Comparison of ENCODE assay signal across 8 cellular contexts in genomic region chr14:75982724-75983358, GRCh38. TPM values are rescaled to one million over a fixed set of nuclear protein-coding genes. Genes with fewer than 3 reads are reported as not detected.
DNase-seq lines count a peak whose midpoint lies in the region; ATAC-seq and TF ChIP-seq lines count a peak whose summit lies in the region.

No MANE protein-coding gene starts in this region.

- H3K9me3 Mint-ChIP-seq in naive thymus-derived CD8-positive, alpha-beta T cell: no peaks in the 10 kb centered on the region

- peak; percentile 10 for ATAC-seq in HG02610 (IDR thresholded peaks at IDR 0.05; ENCODE audit: unreplicated experiment)
- peak; percentile 47 for ATAC-seq in SK-N-SH treated with all-trans-retinoic acid at 6 μM for 48 hours
- ATAC-seq in naive thymus-derived CD8-positive, alpha-beta T cell: peak; percentile 11 to 33

- DNase-seq in DMS53 (lab: John Stamatoyannopoulos, UW): peak; percentile 74
- no peak for DNase-seq in DMS53 treated with DMSO at 0.1 percent for 48 hours (lab: John Stamatoyannopoulos, UW; ENCODE audit: unreplicated experiment)
- DNase-seq in naive thymus-derived CD8-positive, alpha-beta T cell: no peak
- no peak for DNase-seq in stimulated activated CD4-positive, alpha-beta T cell treated with anti-CD3 and anti-CD28 coated beads, Interleukin-4, amount 100 ng/mL, for 4 hours
- no peak for DNase-seq in GM19240 (ENCODE audit: insufficient read length, low spot score)

- H3K4me3 ChIP-seq in esophagus (ENCODE audit: low read depth in 1 of 2, low read length in 2 of 2): peak overlapping the region; percentile 41 to 82

- H3K36me3 Mint-ChIP-seq in naive thymus-derived CD8-positive, alpha-beta T cell: no peaks in the 10 kb centered on the region

- peaks cover 5 to 13% of the 10 kb centered on the region in 2 donors for H3K4me1 ChIP-seq in esophagus (ENCODE audit: control insufficient read depth in 2 of 2, insufficient read depth in 2 of 2, low read length in 1 of 2)

- 8 to 9% methylated on average over 33 to 35 of the region's 35 CpGs for WGBS in esophagus, 2 donors

- H3K27me3 Mint-ChIP-seq in naive thymus-derived CD8-positive, alpha-beta T cell: no peaks in the 10 kb centered on the region

- no peaks in the 10 kb centered on the region for H3K9me3 ChIP-seq in esophagus (ENCODE audit: control insufficient read depth in 2 of 2, insufficient read depth in 1 of 2, low read depth in 1 of 2, low read length in 1 of 2)

- POLR2A ChIA-PET in naive thymus-derived CD8-positive, alpha-beta T cell (lab: Charles Lee): interaction anchor here (0.9 to 1.3 kb wide), 5 partner anchors 76 to 405 kb away, joined by 3 to 6 read pairs (median 4); partner anchors contain the start of genes ERG28 and TTLL5

- H3K27me3 ChIP-seq in esophagus (ENCODE audit: control insufficient read depth in 1 of 2, insufficient read depth in 2 of 2, low read length in 2 of 2): no peaks in the 10 kb centered on the region

- H3K4me1 Mint-ChIP-seq in naive thymus-derived CD8-positive, alpha-beta T cell: peaks cover 26 to 66% (median 56%) of the 10 kb centered on the region in 4 donors

- peak overlapping the region; percentile 82 to 92 for H3K27ac ChIP-seq in esophagus (ENCODE audit: low read depth in 2 of 2, low read length in 1 of 2)

- H3K27ac Mint-ChIP-seq in naive thymus-derived CD8-positive, alpha-beta T cell: peak overlapping the region in 9 of 10 donors; percentile 27 to 97 (median 73)

- H3K4me3 Mint-ChIP-seq in naive thymus-derived CD8-positive, alpha-beta T cell: peak overlapping the region; percentile 67 to 88 (median 78)

- no peaks in the 10 kb centered on the region for H3K36me3 ChIP-seq in esophagus (ENCODE audit: control insufficient read depth in 2 of 2, insufficient read depth in 2 of 2, low read length in 1 of 2)

TF ChIP-seq in SK-N-SH treated with all-trans-retinoic acid at 6 μM for 48 hours, 23 proteins besides CTCF, POLR2A, EP300 and RAD21:
- no peak for TF ChIP-seq ISL1 (CRISPR knock-in tag; IDR thresholded peaks at IDR 0.05)

RNA-seq across cellular contexts. Expression of gene TGFB3, which starts 1.0 kb away (rescaled TPM):
- 1 to 10 TPM; 2.8 to 3.9 TPM for polyA plus RNA-seq in esophagus
- 1 to 10 TPM; 9.1 to 9.6 TPM for total RNA-seq in naive thymus-derived CD8-positive, alpha-beta T cell
- polyA plus RNA-seq in naive thymus-derived CD8-positive, alpha-beta T cell: under 1 TPM in 2 of 3 donors, not detected in 1; 0.30 to 0.68 TPM

RNA-seq across cellular contexts. Expression of gene IFT43, which starts 2.7 kb away (rescaled TPM):
- polyA plus RNA-seq in esophagus: 10 to 100 TPM; 25.2 to 27.7 TPM
- 10 to 100 TPM; 13.6 to 15.6 TPM for total RNA-seq in naive thymus-derived CD8-positive, alpha-beta T cell
- polyA plus RNA-seq in naive thymus-derived CD8-positive, alpha-beta T cell: 10 to 100 TPM; 15.0 to 27.1 (median 17.6) TPM
